1 cellular context compared by ENCODE assay signal in the genomic region with DNA sequence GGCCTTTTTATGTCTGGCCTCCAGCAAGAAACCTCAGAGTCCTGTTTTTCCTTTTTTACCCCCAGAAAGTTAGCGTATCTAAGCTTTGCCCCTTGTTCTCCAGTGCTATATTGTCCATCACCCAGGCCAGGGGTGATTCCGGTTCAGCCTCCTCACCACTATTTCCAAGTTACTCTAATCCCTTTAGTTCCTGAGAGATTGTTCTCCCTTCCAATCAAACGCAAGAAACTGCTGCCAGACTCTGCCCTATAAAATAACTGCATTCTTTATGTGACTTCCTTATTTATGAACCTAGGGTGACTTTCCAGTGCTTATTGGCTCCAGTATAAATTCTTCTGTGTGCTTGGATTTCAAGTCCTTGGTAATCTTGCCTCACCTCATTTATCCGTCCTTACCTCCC.
TF ChIP-seq lines count a peak whose summit lies in the region.

No MANE protein-coding gene starts in this region.

TF ChIP-seq in GM23338, 12 proteins besides CTCF, POLR2A, EP300 and RAD21 (continued from another document):
- no peak for TF ChIP-seq ZNF462 (CRISPR knock-in tag; IDR thresholded peaks at IDR 0.05)
